ENCODE assay signal across 23 cellular contexts in genomic region chr2:236107536-236107935, GRCh38.
"Had no signal": no experiment of that assay in that cellular context is flagged by ENCODE, and none has a peak within 500 bp of the region (broad histone marks: within the 10 kb centered on the region; RNA-seq: fewer than 3 reads in every experiment).

No MANE protein-coding gene starts in this region.

- H3K4me1 Mint-ChIP-seq: activated CD4-positive, alpha-beta T cell treated with anti-CD3 and anti-CD28 coated beads, Interleukin-2, amount 10 ng/mL, durations not matched to agents 7 days and 5 days; memory B cell; naive thymus-derived CD4-positive, alpha-beta T cell; stimulated activated memory B cell treated with anti-CD40 and anti-IgM and Interleukin-4, amounts not matched to agents 10 μg/mL and 1 μg/mL and 100 μg/mL, for 72 hours had no signal

- H3K9me3 ChIP-seq: ascending aorta, esophagus squamous epithelium, gastrocnemius medialis, heart left ventricle, pancreas, right lobe of liver, stomach, transverse colon had no signal

- H3K4me3 Mint-ChIP-seq: activated CD4-positive, alpha-beta T cell treated with anti-CD3 and anti-CD28 coated beads, Interleukin-2, amount 10 ng/mL, durations not matched to agents 7 days and 5 days; activated CD8-positive, alpha-beta T cell treated with anti-CD3 and anti-CD28 coated beads, Interleukin-2, amount 10 ng/mL, durations not matched to agents 7 days and 5 days; activated T-helper 1 cell treated with anti-CD3 and anti-CD28 coated beads, Interleukin-12 subunit alpha, Interleukin-12 subunit beta, Interleukin-2, Interleukin-4 antibody, amounts not matched to agents 30 ng/mL and 10 ng/mL and 1 ng/mL, durations not matched to agents 14 hours and 24 hours and 36 hours; memory B cell; naive thymus-derived CD4-positive, alpha-beta T cell; stimulated activated memory B cell treated with anti-CD40 and anti-IgM and Interleukin-4, amounts not matched to agents 10 μg/mL and 1 μg/mL and 100 μg/mL, for 72 hours; T-helper 2 cell treated with Interferon-gamma antibody and Interleukin-4, amounts not matched to agents 5 μg/mL and 100 μg/mL, for 36 hours had no signal

- H3K27me3 ChIP-seq: ascending aorta, esophagus squamous epithelium, gastrocnemius medialis, heart left ventricle, pancreas, right lobe of liver, stomach, transverse colon had no signal

- DNase-seq: activated CD4-positive, alpha-beta T cell treated with anti-CD3 and anti-CD28 coated beads, Interleukin-2, amount 10 ng/mL, durations not matched to agents 7 days and 5 days; activated CD4-positive, CD25-positive, alpha-beta regulatory T cell treated with anti-CD3 and anti-CD28 coated beads, Interleukin-2, amount 50 U/mL, for 72 hours; activated CD8-positive, alpha-beta T cell treated with anti-CD3 and anti-CD28 coated beads, Interleukin-2, amount 10 ng/mL, durations not matched to agents 7 days and 5 days; central memory CD4-positive, alpha-beta T cell; effector CD8-positive, alpha-beta T cell; esophagus squamous epithelium; gastrocnemius medialis; left cardiac atrium; naive thymus-derived CD4-positive, alpha-beta T cell; pancreas; stimulated activated CD4-positive, alpha-beta T cell treated with anti-CD3 and anti-CD28 coated beads, Interleukin-2, amount 100 ng/mL, for 24 hours; stomach; transverse colon had no signal

- H3K4me1 ChIP-seq: ascending aorta, gastrocnemius medialis, pancreas, right lobe of liver, stomach, transverse colon had no signal

- H3K27ac Mint-ChIP-seq: activated CD4-positive, alpha-beta T cell treated with anti-CD3 and anti-CD28 coated beads, Interleukin-2, amount 10 ng/mL, durations not matched to agents 7 days and 5 days; activated CD8-positive, alpha-beta T cell treated with anti-CD3 and anti-CD28 coated beads, Interleukin-2, amount 10 ng/mL, durations not matched to agents 7 days and 5 days; activated naive CD4-positive, alpha-beta T cell treated with anti-CD3 and anti-CD28 coated beads, Interleukin-2, amount 50 U/mL, for 72 hours; activated T-helper 1 cell treated with anti-CD3 and anti-CD28 coated beads, Interleukin-12 subunit alpha, Interleukin-12 subunit beta, Interleukin-2, Interleukin-4 antibody, amounts not matched to agents 30 ng/mL and 10 ng/mL and 1 ng/mL, durations not matched to agents 14 hours and 24 hours and 36 hours; memory B cell; naive thymus-derived CD4-positive, alpha-beta T cell; stimulated activated memory B cell treated with anti-CD40 and anti-IgM and Interleukin-4, amounts not matched to agents 10 μg/mL and 1 μg/mL and 100 μg/mL, for 72 hours; T-helper 2 cell treated with Interferon-gamma antibody and Interleukin-4, amounts not matched to agents 5 μg/mL and 100 μg/mL, for 36 hours had no signal

- H3K9me3 Mint-ChIP-seq: activated CD4-positive, alpha-beta T cell treated with anti-CD3 and anti-CD28 coated beads, Interleukin-2, amount 10 ng/mL, durations not matched to agents 7 days and 5 days; activated naive CD4-positive, alpha-beta T cell treated with anti-CD3 and anti-CD28 coated beads, Interleukin-2, amount 50 U/mL, for 72 hours; activated T-helper 1 cell treated with anti-CD3 and anti-CD28 coated beads, Interleukin-12 subunit alpha, Interleukin-12 subunit beta, Interleukin-2, Interleukin-4 antibody, amounts not matched to agents 30 ng/mL and 10 ng/mL and 1 ng/mL, durations not matched to agents 14 hours and 24 hours and 36 hours; T-helper 2 cell treated with Interferon-gamma antibody and Interleukin-4, amounts not matched to agents 5 μg/mL and 100 μg/mL, for 36 hours had no signal

- H3K36me3 Mint-ChIP-seq: activated naive CD4-positive, alpha-beta T cell treated with anti-CD3 and anti-CD28 coated beads, Interleukin-2, amount 50 U/mL, for 72 hours; naive thymus-derived CD4-positive, alpha-beta T cell; stimulated activated memory B cell treated with anti-CD40 and anti-IgM and Interleukin-4, amounts not matched to agents 10 μg/mL and 1 μg/mL and 100 μg/mL, for 72 hours had no signal

- ATAC-seq: activated CD8-positive, alpha-beta T cell treated with anti-CD3 and anti-CD28 coated beads, Interleukin-2, amount 10 ng/mL, durations not matched to agents 7 days and 5 days; activated naive CD4-positive, alpha-beta T cell treated with anti-CD3 and anti-CD28 coated beads, Interleukin-2, amount 50 U/mL, for 72 hours; gastrocnemius medialis; heart left ventricle; left cardiac atrium; pancreas; stimulated activated memory B cell treated with anti-CD40 and anti-IgM and Interleukin-4, amounts not matched to agents 10 μg/mL and 1 μg/mL and 100 μg/mL, for 72 hours had no signal

- H3K27ac ChIP-seq: ascending aorta, esophagus squamous epithelium, gastrocnemius medialis, heart left ventricle, pancreas, right lobe of liver, skin epidermis, stomach, transverse colon, VCaP had no signal

- H3K4me3 ChIP-seq: ascending aorta, esophagus squamous epithelium, gastrocnemius medialis, heart left ventricle, pancreas, right lobe of liver, skin epidermis, stomach, transverse colon had no signal

- H3K36me3 ChIP-seq: ascending aorta, esophagus squamous epithelium, gastrocnemius medialis, heart left ventricle, pancreas, right lobe of liver, stomach, transverse colon had no signal
